ENCODE assay signal across 8 cellular contexts in genomic region chr19:6530385-6531162, GRCh38. TPM values are rescaled to one million over a fixed set of nuclear protein-coding genes. Genes with fewer than 3 reads are reported as not detected.
A peak's percentile ranks its signal among the peaks of the same experiment; 100 is the strongest.
DNase-seq lines count a peak whose midpoint lies in the region; ATAC-seq, FAIRE-seq and TF ChIP-seq lines count a peak whose summit lies in the region.

TSS of gene TNFSF9 (plus strand) at chr19:6531026. CDS start at chr19:6531037, 11 bp downstream.

- H3K4me3 ChIP-seq in IMR-90 (ENCODE audit: insufficient read depth, low read depth, low read length) (peak within 1 kb of the TSS; percentile 58), neutrophil (ENCODE audit: low read depth in 1 of 2, low read length in 1 of 2) (peak within 1 kb of the TSS; percentile 37 to 41), subcutaneous abdominal adipose tissue (ENCODE audit: low read depth in 1 of 5, low read length in 5 of 5) (peak within 1 kb of the TSS; percentile 75 to 94 (median 81))

- no peak within 1 kb of the TSS for H2AK5ac ChIP-seq in IMR-90 (ENCODE audit: low read depth, low read length)

- H4K20me1 ChIP-seq in IMR-90 (ENCODE audit: insufficient read depth, low read length), result no peaks in the 10 kb centered on the region

- H3K23ac ChIP-seq in IMR-90 (ENCODE audit: low read depth, low read length), result peak within 1 kb of the TSS; percentile 47; the same call in 1 of the 2 replicates

- peak within 1 kb of the TSS; percentile 29; the same call in 1 of the 2 replicates for H2BK20ac ChIP-seq in IMR-90 (ENCODE audit: low read depth, low read length)

- H2BK120ac ChIP-seq in IMR-90 (ENCODE audit: low read depth, low read length), result peak within 1 kb of the TSS; percentile 57

- H3K27me3 Mint-ChIP-seq in activated naive CD4-positive, alpha-beta T cell treated with anti-CD3 and anti-CD28 coated beads for 36 hours (ENCODE audit: low read depth), result peaks cover 32% of the 10 kb centered on the region

- H2AK9ac ChIP-seq in IMR-90 (replicated peaks; ENCODE audit: low read depth, low read length, poor library complexity), result no peak within 1 kb of the TSS

- no peak for TF ChIP-seq RAD21 in IMR-90 (IDR thresholded peaks at IDR 0.05; ENCODE audit: low read length)

- WGBS in IMR-90 (ENCODE audit: extremely low coverage in 2 of 2, insufficient read length in 1 of 2), 2 experiments, result 0% methylated on average over 18 of the region's 44 CpGs; no CpG with 5 or more reads in 1 of the 2 experiments

- peak within 1 kb of the TSS; percentile 78 for H3K9ac ChIP-seq in IMR-90 (ENCODE audit: low read depth, low read length)
- peak within 1 kb of the TSS; percentile 63 to 84 (median 74) for H3K9ac ChIP-seq in subcutaneous abdominal adipose tissue (ENCODE audit: low read length in 5 of 5)

- peak within 1 kb of the TSS; percentile 81 for H3K4me2 ChIP-seq in IMR-90 (ENCODE audit: low read depth, low read length)

- POLR2A ChIA-PET in IMR-90 (lab: Charles Lee; ENCODE audit: unreplicated experiment), result no interaction called here

- H3K14ac ChIP-seq in IMR-90 (replicated peaks; ENCODE audit: low read depth, low read length), result peak within 1 kb of the TSS; percentile 83

- peaks cover 26% of the 10 kb centered on the region for H3K4me1 Mint-ChIP-seq in activated naive CD4-positive, alpha-beta T cell treated with anti-CD3 and anti-CD28 coated beads for 36 hours (ENCODE audit: low read depth)

- no peak for FAIRE-seq in frontal cortex (lab: Jason Lieb, UNC)

- H2BK5ac ChIP-seq in IMR-90 (ENCODE audit: low read depth, low read length, poor library complexity, severe bottlenecking), result peak within 1 kb of the TSS; percentile 51

- H3K56ac ChIP-seq in IMR-90 (ENCODE audit: extremely low read depth, insufficient read depth, low read length), result no peak within 1 kb of the TSS

- H3K79me1 ChIP-seq in IMR-90 (ENCODE audit: low read depth in 1 of 2, low read length in 2 of 2), result no peaks in the 10 kb centered on the region

- peak within 1 kb of the TSS; percentile 70 for H3K18ac ChIP-seq in IMR-90 (ENCODE audit: low read depth, low read length)

- H4K5ac ChIP-seq in IMR-90 (ENCODE audit: low read depth, low read length), result peak within 1 kb of the TSS; percentile 72

- peak within 1 kb of the TSS; percentile 7 for H3K27ac Mint-ChIP-seq in activated naive CD4-positive, alpha-beta T cell treated with anti-CD3 and anti-CD28 coated beads for 36 hours

- CTCF ChIA-PET in IMR-90 (lab: Yijun Ruan, JAX), result no interaction called here
- CTCF ChIA-PET in activated naive CD4-positive, alpha-beta T cell treated with anti-CD3 and anti-CD28 coated beads for 36 hours (lab: Charles Lee), result interaction anchor here (0.6 to 1.1 kb wide), 2 partner anchors 14 to 206 kb away, joined by 4 read pairs; no protein-coding TSS in a partner anchor

- in situ Hi-C loops in IMR-90 (cut with MboI; ENCODE audit: low sequenced_read_pairs), result no loop called here

- H2BK15ac ChIP-seq in IMR-90 (ENCODE audit: low read depth, low read length), result no peak within 1 kb of the TSS

- dilution Hi-C loops in IMR-90 (cut with HindIII; ENCODE audit: low sequenced_read_pairs, unreplicated experiment), result no loop called here

- DNase-seq in AG08395 (ENCODE audit: low spot score) (peak; percentile 95), IMR-90 (peak; percentile 59), SK-N-DZ (ENCODE audit: low spot score) (peak; percentile 60), frontal cortex (ENCODE audit: low spot score in 2 of 2) (peak; percentile 91 to 98)
- peak; percentile 88 for DNase-seq in activated naive CD4-positive, alpha-beta T cell treated with anti-CD3 and anti-CD28 coated beads for 36 hours

- H3K9me3 Mint-ChIP-seq in activated naive CD4-positive, alpha-beta T cell treated with anti-CD3 and anti-CD28 coated beads for 36 hours, result no peaks in the 10 kb centered on the region

- H3K9me1 ChIP-seq in IMR-90 (ENCODE audit: insufficient read depth, low read length), result no peaks in the 10 kb centered on the region

- no peak within 1 kb of the TSS; the same call in 1 of the 2 replicates for H4K91ac ChIP-seq in IMR-90 (ENCODE audit: insufficient read depth, low read depth, low read length)

- H3K9me3 ChIP-seq in IMR-90 (ENCODE audit: control insufficient read depth, insufficient read depth, low read length) (no peaks in the 10 kb centered on the region), neutrophil (no peaks in the 10 kb centered on the region), subcutaneous abdominal adipose tissue (ENCODE audit: control insufficient read depth in 5 of 5, low read length in 5 of 5) (no peaks in the 10 kb centered on the region)

- H3K36me3 ChIP-seq in IMR-90 (ENCODE audit: control insufficient read depth, insufficient read depth, low read length) (no peaks in the 10 kb centered on the region), neutrophil (no peaks in the 10 kb centered on the region), subcutaneous abdominal adipose tissue (ENCODE audit: control insufficient read depth in 5 of 5, insufficient read depth in 5 of 5, low read length in 5 of 5) (peaks cover 0 to 3% (median 0%) of the 10 kb centered on the region in 5 donors)

- H3K27ac ChIP-seq in IMR-90 (ENCODE audit: insufficient read depth, low read length) (peak within 1 kb of the TSS; percentile 28; the same call in 1 of the 2 replicates), neutrophil (no peak within 1 kb of the TSS), subcutaneous abdominal adipose tissue (ENCODE audit: low read depth, low read length) (peak within 1 kb of the TSS; percentile 65)

- peak; percentile 28 for ATAC-seq in GM19025 (IDR thresholded peaks at IDR 0.05; ENCODE audit: low read depth, unreplicated experiment)
- ATAC-seq in IMR-90 (ENCODE audit: low read depth), result peak; percentile 99

- TF ChIP-seq POLR2A in IMR-90 (IDR thresholded peaks at IDR 0.05; ENCODE audit: low read depth, low read length), result no peak

- peak within 1 kb of the TSS; percentile 21 to 93; a peak in 3 of 4 replicates for H4K8ac ChIP-seq in IMR-90 (ENCODE audit: low read depth in 2 of 2, low read length in 2 of 2)

- H3K4me1 ChIP-seq in IMR-90 (ENCODE audit: control insufficient read depth, insufficient read depth, low read length) (no peaks in the 10 kb centered on the region), neutrophil (ENCODE audit: control insufficient read depth in 1 of 2, insufficient read depth in 1 of 2, low read depth in 1 of 2, low read length in 1 of 2) (peaks cover 10 to 12% of the 10 kb centered on the region in 2 experiments), subcutaneous abdominal adipose tissue (ENCODE audit: control insufficient read depth in 5 of 5, insufficient read depth in 5 of 5, low read length in 5 of 5) (peaks cover 8 to 49% (median 35%) of the 10 kb centered on the region in 5 donors)

- no peak for TF ChIP-seq CTCF in IMR-90 (conservative IDR thresholded peaks at IDR 0.05; ENCODE audit: low read depth, low read length)
- TF ChIP-seq CTCF in neutrophil (IDR thresholded peaks at IDR 0.05), result no peak

- H3K4ac ChIP-seq in IMR-90 (ENCODE audit: low read depth, low read length), result peak within 1 kb of the TSS; percentile 73

- H2AFZ ChIP-seq in IMR-90 (replicated peaks; ENCODE audit: low read length, poor library complexity), result peak within 1 kb of the TSS; percentile 92

- H3K4me3 Mint-ChIP-seq in activated naive CD4-positive, alpha-beta T cell treated with anti-CD3 and anti-CD28 coated beads for 36 hours, result peak within 1 kb of the TSS; percentile 82

- H3K27me3 ChIP-seq in IMR-90 (ENCODE audit: control insufficient read depth, insufficient read depth, low read length), result peaks cover 15% of the 10 kb centered on the region; the same call in 1 of the 2 replicates
- H3K27me3 ChIP-seq in neutrophil, result peaks cover 69% of the 10 kb centered on the region
- H3K27me3 ChIP-seq in subcutaneous abdominal adipose tissue (ENCODE audit: control insufficient read depth in 5 of 5, insufficient read depth in 4 of 5, low read length in 5 of 5), result peaks cover 7 to 19% (median 17%) of the 10 kb centered on the region in 5 donors

- H3K36me3 Mint-ChIP-seq in activated naive CD4-positive, alpha-beta T cell treated with anti-CD3 and anti-CD28 coated beads for 36 hours (ENCODE audit: low read depth), result no peaks in the 10 kb centered on the region

- TSS peak; percentile 88 for BruUV-seq in IMR-90 (replicated peaks; lab: Mats Ljungman, UMichigan)

- intact Hi-C loops in IMR-90 (cut with micrococcal nuclease), result loop anchor here (5.0 kb wide), 1 partner anchor 207 kb away; the partner anchor contains the start of genes GPR108 and TRIP10
- intact Hi-C loops in activated naive CD4-positive, alpha-beta T cell treated with anti-CD3 and anti-CD28 coated beads for 36 hours (cut with micrococcal nuclease), result loop anchor here (2.0 to 5.0 kb wide), 3 partner anchors 14 to 332 kb away; partner anchors contain the start of genes GPR108 and TRIP10

TF ChIP-seq in IMR-90, 13 proteins besides CTCF, POLR2A, EP300 and RAD21:
- TF ChIP-seq NFE2L2 (IDR thresholded peaks at IDR 0.05; ENCODE audit: low read depth, low read length) (peak; percentile 70), FOS (IDR thresholded peaks at IDR 0.05; ENCODE audit: low read depth, low read length) (no peak)
- TF ChIP-seq, protein P1, sequence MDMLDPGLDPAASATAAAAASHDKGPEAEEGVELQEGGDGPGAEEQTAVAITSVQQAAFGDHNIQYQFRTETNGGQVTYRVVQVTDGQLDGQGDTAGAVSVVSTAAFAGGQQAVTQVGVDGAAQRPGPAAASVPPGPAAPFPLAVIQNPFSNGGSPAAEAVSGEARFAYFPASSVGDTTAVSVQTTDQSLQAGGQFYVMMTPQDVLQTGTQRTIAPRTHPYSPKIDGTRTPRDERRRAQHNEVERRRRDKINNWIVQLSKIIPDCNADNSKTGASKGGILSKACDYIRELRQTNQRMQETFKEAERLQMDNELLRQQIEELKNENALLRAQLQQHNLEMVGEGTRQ (IDR thresholded peaks at IDR 0.05; ENCODE audit: low read depth, low read length), result peak; percentile 45; the same call in 1 of the 2 replicates
TF ChIP-seq in IMR-90: peak in this region for 2.

RNA-seq across cellular contexts. Expression of gene TNFSF9, which starts in this region (rescaled TPM):
- not detected in 2 replicates for total RNA-seq in IMR-90 (2012; rRNA removed)
- polyA plus RNA-seq in IMR-90 (2012; rRNA removed), result 0.10 and 0.11 TPM in 2 replicates
- polyA plus RNA-seq in IMR-90 (2012; cell fraction: cytosol; rRNA removed), result 0.18 and 0.19 TPM in 2 replicates
- polyA plus RNA-seq in IMR-90 (2012; cell fraction: nucleus; rRNA removed; ENCODE audit: low replicate concordance), result 0.07 and 0.12 TPM in 2 replicates
- polyA plus RNA-seq in SK-N-DZ (2014; cell fraction: cytosol; rRNA removed), result 0.08 and 0.29 TPM in 2 replicates
- polyA plus RNA-seq in SK-N-DZ (2014; cell fraction: nucleus; rRNA removed), result not detected in 2 replicates
- total RNA-seq in activated naive CD4-positive, alpha-beta T cell treated with anti-CD3 and anti-CD28 coated beads for 36 hours, result 1 to 10 TPM; 1.3 to 1.5 TPM
- total RNA-seq in frontal cortex, result 2.0 TPM

Comparison
In these comparisons a context has a peak if more than half of its experiments do, and no peak if none do; other contexts are left out.
1. Peak in DNase-seq, ATAC-seq, H3K4me3 ChIP-seq, H3K27ac ChIP-seq, H3K9ac ChIP-seq and H3K4me2 ChIP-seq in IMR-90; RNA of the gene not detected or under 1 TPM.